25 cellular contexts compared by ENCODE assay signal in the genomic region with DNA sequence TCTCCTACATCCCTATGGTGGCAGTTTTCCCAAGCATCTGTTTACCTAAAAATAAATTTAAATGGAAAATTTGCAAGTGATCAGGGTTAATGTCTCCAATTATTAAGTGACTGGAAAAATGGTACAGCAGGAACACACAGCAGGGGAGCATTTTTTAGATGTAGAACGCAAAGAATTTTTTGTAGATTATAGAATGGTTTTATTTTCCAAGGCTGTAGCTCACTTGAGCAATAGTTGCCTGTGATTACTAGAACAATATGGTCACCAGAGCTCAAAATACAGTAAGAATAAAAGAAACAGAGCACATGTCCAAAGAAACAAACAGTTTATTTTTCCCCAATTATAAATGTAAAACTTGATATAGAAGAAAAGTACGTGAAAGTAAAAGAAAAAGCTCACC.
DNase-seq lines count a peak whose midpoint lies in the region; ATAC-seq, FAIRE-seq and TF ChIP-seq lines count a peak whose summit lies in the region.
"Had no signal": no experiment of that assay in that cellular context is flagged by ENCODE, and none has a peak within 500 bp of the region (broad histone marks: within the 10 kb centered on the region; RNA-seq: fewer than 3 reads in every experiment).

No MANE protein-coding gene starts in this region.

- FAIRE-seq in endothelial cell of umbilical vein (lab: Jason Lieb, UNC) (peak; percentile 49), RCC 7860 (lab: Jason Lieb, UNC) (no peak)
- FAIRE-seq: A549, G401.6, GM12892, H54 had no signal

- no peak for ATAC-seq in HG03457 (IDR thresholded peaks at IDR 0.05; ENCODE audit: unreplicated experiment)
- ATAC-seq: A549 had no signal

- H3K36me3 ChIP-seq in endothelial cell of umbilical vein (ENCODE audit: control insufficient read depth in 2 of 2, extremely low read depth in 1 of 2, insufficient read depth in 2 of 2, low read length in 2 of 2), result no peaks in the 10 kb centered on the region
- H3K36me3 ChIP-seq: BE2C; BLaER1 treated with 17β-estradiol and CSF1 and Interleukin-3, amounts not matched to agents 10 nM and 100 nM; HAP-1 had no signal

- TF ChIP-seq CTCF in endothelial cell of umbilical vein (IDR thresholded peaks at IDR 0.05; ENCODE audit: extremely low read depth in 1 of 2, insufficient read depth in 1 of 2, low read depth in 1 of 2, low read length in 2 of 2) (no peak), fibroblast of pulmonary artery (IDR thresholded peaks at IDR 0.05; ENCODE audit: low read length, missing control alignments) (no peak)

- intact Hi-C loops in endothelial cell of umbilical vein (cut with micrococcal nuclease), result no loop called here

- no TSS peak for BruUV-seq in endothelial cell of umbilical vein (replicated peaks; lab: Mats Ljungman, UMichigan)

- TF ChIP-seq POLR2A in endothelial cell of umbilical vein (IDR thresholded peaks at IDR 0.05; ENCODE audit: low read depth, low read length), result no peak

- no peaks in the 10 kb centered on the region for H3K79me2 ChIP-seq in endothelial cell of umbilical vein (ENCODE audit: control insufficient read depth, insufficient read depth, low read length)

- H4K20me1 ChIP-seq in endothelial cell of umbilical vein (replicated peaks; ENCODE audit: control insufficient read depth, extremely low read depth, insufficient read depth, low read length), result no peaks in the 10 kb centered on the region
- H4K20me1 ChIP-seq: BLaER1 treated with 17β-estradiol and CSF1 and Interleukin-3, amounts not matched to agents 10 nM and 100 nM had no signal

- POLR2A ChIA-PET in endothelial cell of umbilical vein (lab: Charles Lee), result no interaction called here

- no peak overlapping the region for H3K4me2 ChIP-seq in endothelial cell of umbilical vein (ENCODE audit: insufficient read depth, low read length)
- H3K4me2 ChIP-seq: A549 had no signal

- peak; percentile 19 to 51 for DNase-seq in NCI-H446 (lab: John Stamatoyannopoulos, UW)
- DNase-seq in NCI-H446 treated with DMSO at 0.1 percent for 48 hours (lab: John Stamatoyannopoulos, UW), result no peak
- no peak for DNase-seq in endothelial cell of umbilical vein (ENCODE audit: low read depth, low spot score)
- peak; percentile 50 for DNase-seq in fibroblast of pulmonary artery (ENCODE audit: low read depth)
- no peak for DNase-seq in effector CD8-positive, alpha-beta T cell (lab: John Stamatoyannopoulos, UW)
- DNase-seq in RCC 7860 (ENCODE audit: low spot score), result no peak
- DNase-seq: 8988T; ACHN; AML-193; BE2C; Calu3; CD4-positive, alpha-beta T cell; CD8-positive, alpha-beta memory T cell; COR-L47; DMS153; DND-41; GOT3; HFFc6 had no signal

- CTCF ChIA-PET in endothelial cell of umbilical vein (lab: Charles Lee), result interaction anchor here (1.0 to 3.2 kb wide), 3 partner anchors 9 to 283 kb away, joined by 3 to 12 read pairs (median 4); no protein-coding TSS in a partner anchor

- H3K4me3 ChIP-seq in endothelial cell of umbilical vein (replicated peaks in 1 of 3; ENCODE audit: insufficient read depth in 1 of 3, low read depth in 1 of 3, low read length in 3 of 3), result no peak overlapping the region
- no peak overlapping the region for H3K4me3 ChIP-seq in fibroblast of pulmonary artery (replicated peaks; ENCODE audit: low read depth, low read length)
- H3K4me3 ChIP-seq: A549; BLaER1 treated with 17β-estradiol and CSF1 and Interleukin-3, amounts not matched to agents 10 nM and 100 nM; HAP-1 had no signal

- dilution Hi-C loops in endothelial cell of umbilical vein (cut with MboI; ENCODE audit: extremely low pct_ligation_motif_present, low sequenced_read_pairs), result no loop called here

- no peaks in the 10 kb centered on the region for H3K9me1 ChIP-seq in endothelial cell of umbilical vein (replicated peaks; ENCODE audit: control insufficient read depth, extremely low read depth, insufficient read depth, low read length)

- H3K9ac ChIP-seq in endothelial cell of umbilical vein (replicated peaks; ENCODE audit: extremely low read depth, insufficient read depth, low read length), result no peak overlapping the region
- H3K9ac ChIP-seq: BLaER1 treated with 17β-estradiol and CSF1 and Interleukin-3, amounts not matched to agents 10 nM and 100 nM had no signal

- no peaks in the 10 kb centered on the region for H3K27me3 ChIP-seq in endothelial cell of umbilical vein (ENCODE audit: control insufficient read depth in 2 of 2, insufficient read depth in 2 of 2, low read length in 2 of 2)
- H3K27me3 ChIP-seq: BE2C; BLaER1 treated with 17β-estradiol and CSF1 and Interleukin-3, amounts not matched to agents 10 nM and 100 nM had no signal

- H3K4me1 ChIP-seq in endothelial cell of umbilical vein (ENCODE audit: control insufficient read depth, extremely low read depth, insufficient read depth, low read length), result no peaks in the 10 kb centered on the region
- H3K4me1 ChIP-seq: A549, BE2C, HAP-1 had no signal

- H3K9me3 ChIP-seq in endothelial cell of umbilical vein (replicated peaks; ENCODE audit: control insufficient read depth, insufficient read depth, low read length), result no peaks in the 10 kb centered on the region
- H3K9me3 ChIP-seq: A549; BE2C; BLaER1 treated with 17β-estradiol and CSF1 and Interleukin-3, amounts not matched to agents 10 nM and 100 nM; HAP-1 had no signal

- H2AFZ ChIP-seq in endothelial cell of umbilical vein (ENCODE audit: low read depth, low read length), result no peak overlapping the region

- H3K27ac ChIP-seq in endothelial cell of umbilical vein (ENCODE audit: insufficient read depth, low read depth, low read length), result no peak overlapping the region
- H3K27ac ChIP-seq: A549; BLaER1 treated with 17β-estradiol and CSF1 and Interleukin-3, amounts not matched to agents 10 nM and 100 nM had no signal

TF ChIP-seq in endothelial cell of umbilical vein, 7 proteins besides CTCF, POLR2A, EP300 and RAD21:
- TF ChIP-seq GATA2 (IDR thresholded peaks at IDR 0.05; ENCODE audit: insufficient read depth, insufficient read length, low read depth, low read length) (no peak), JUN (IDR thresholded peaks at IDR 0.05; ENCODE audit: borderline replicate concordance, insufficient read depth, insufficient read length, low read depth) (no peak), MYC (IDR thresholded peaks at IDR 0.05; ENCODE audit: low read depth, low read length) (no peak)

Comparison
In these comparisons a context has a peak if more than half of its experiments do, and no peak if none do; other contexts are left out.
1. DNase-seq: peak in NCI-H446 (2 of 2) and fibroblast of pulmonary artery (single experiment); none in NCI-H446 treated with DMSO at 0.1 percent for 48 hours (single experiment), endothelial cell of umbilical vein (single experiment), effector CD8-positive, alpha-beta T cell (single experiment) and RCC 7860 (single experiment).